ENCODE assay signal across 15 cellular contexts in genomic region chr12:131801254-131801866, GRCh38. TPM values are rescaled to one million over a fixed set of nuclear protein-coding genes. Genes with fewer than 3 reads are reported as not detected.
DNase-seq lines count a peak whose midpoint lies in the region; ATAC-seq and TF ChIP-seq lines count a peak whose summit lies in the region.
"Had no signal": no experiment of that assay in that cellular context is flagged by ENCODE, and none has a peak within 500 bp of the region (broad histone marks: within the 10 kb centered on the region; RNA-seq: fewer than 3 reads in every experiment).

No MANE protein-coding gene starts in this region.

- H3F3A ChIP-seq in Loucy (ENCODE audit: low read depth) = no peaks in the 10 kb centered on the region

- H3K4me3 Mint-ChIP-seq in natural killer cell (peak overlapping the region; percentile 19), immature natural killer cell (peak overlapping the region in 3 of 5 donors; percentile 1 to 55 (median 44))
- H3K4me3 Mint-ChIP-seq in natural killer cell treated with Interleukin-12 subunit alpha and Interleukin-12 subunit beta and Interleukin-15 and Interleukin-18, amount 100 ng/mL, for 72 hours = no peak overlapping the region
- H3K4me3 Mint-ChIP-seq: CD4-positive, CD25-positive, alpha-beta regulatory T cell; H9 had no signal

- H3K27ac Mint-ChIP-seq in natural killer cell (peak overlapping the region; percentile 49 to 50), immature natural killer cell (peak overlapping the region in 4 of 6 donors; percentile 45 to 65 (median 61))
- no peak overlapping the region for H3K27ac Mint-ChIP-seq in natural killer cell treated with Interleukin-12 subunit alpha and Interleukin-12 subunit beta and Interleukin-15 and Interleukin-18, amount 100 ng/mL, for 72 hours
- H3K27ac Mint-ChIP-seq: CD4-positive, CD25-positive, alpha-beta regulatory T cell had no signal

- H3K4me1 Mint-ChIP-seq in natural killer cell (peaks cover 6 to 7% of the 10 kb centered on the region in 2 donors), immature natural killer cell (peaks cover 6 to 12% of the 10 kb centered on the region in 2 donors)
- peaks cover 5 to 7% of the 10 kb centered on the region in 2 donors for H3K4me1 Mint-ChIP-seq in natural killer cell treated with Interleukin-12 subunit alpha and Interleukin-12 subunit beta and Interleukin-15 and Interleukin-18, amount 100 ng/mL, for 72 hours (ENCODE audit: low read depth in 2 of 2)

- H3K9ac ChIP-seq in Loucy (ENCODE audit: low read depth, low read length, poor library complexity, severe bottlenecking) = no peak overlapping the region

- no peaks in the 10 kb centered on the region for H3K27me3 ChIP-seq in Loucy (ENCODE audit: insufficient read depth, low read length, poor library complexity, severe bottlenecking)
- H3K27me3 ChIP-seq in heart right ventricle = no peaks in the 10 kb centered on the region

- H3K36me3 ChIP-seq in Loucy (ENCODE audit: insufficient read depth, low read length) (peaks cover 15% of the 10 kb centered on the region; the same call in 1 of the 2 replicates), heart right ventricle (peaks cover 0 to 62% (median 33%) of the 10 kb centered on the region in 9 donors)

- H3K27ac ChIP-seq in heart right ventricle = no peak overlapping the region

- H3K27me3 Mint-ChIP-seq in natural killer cell (ENCODE audit: low read depth in 2 of 2) = no peaks in the 10 kb centered on the region
- no peaks in the 10 kb centered on the region for H3K27me3 Mint-ChIP-seq in natural killer cell treated with Interleukin-12 subunit alpha and Interleukin-12 subunit beta and Interleukin-15 and Interleukin-18, amount 100 ng/mL, for 72 hours
- peaks cover 0 to 2% (median 0%) of the 10 kb centered on the region in 3 donors for H3K27me3 Mint-ChIP-seq in immature natural killer cell (ENCODE audit: low read depth in 3 of 3)
- H3K27me3 Mint-ChIP-seq: CD4-positive, CD25-positive, alpha-beta regulatory T cell had no signal

- no peak for DNase-seq in natural killer cell
- no peak for DNase-seq in natural killer cell treated with Interleukin-12 subunit alpha and Interleukin-12 subunit beta and Interleukin-15 and Interleukin-18, amount 100 ng/mL, for 72 hours (ENCODE audit: low spot score)
- no peak for DNase-seq in immature natural killer cell
- DNase-seq in NCI-H1105 treated with DMSO at 0.1 percent for 48 hours (lab: John Stamatoyannopoulos, UW) = no peak
- no peak for DNase-seq in iPS-NIHi11 (ENCODE audit: low spot score)
- no peak for DNase-seq in heart right ventricle
- DNase-seq: 8988T; C1 segment of cervical spinal cord; Caco-2; CD4-positive, CD25-positive, alpha-beta regulatory T cell; GDM1; GOT3; H9; KBM-7 had no signal

- H3K79me2 ChIP-seq in Loucy (ENCODE audit: insufficient read depth, low read length) = no peaks in the 10 kb centered on the region

- H3K4me1 ChIP-seq in Loucy (ENCODE audit: insufficient read depth, low read length, poor library complexity, severe bottlenecking) (peaks cover 32% of the 10 kb centered on the region), heart right ventricle (peaks cover 0 to 12% (median 0%) of the 10 kb centered on the region in 9 donors)

- no peak for ATAC-seq in natural killer cell
- ATAC-seq in natural killer cell treated with Interleukin-12 subunit alpha and Interleukin-12 subunit beta and Interleukin-15 and Interleukin-18, amount 100 ng/mL, for 72 hours = no peak
- ATAC-seq in heart right ventricle = no peak

- H3K4me3 ChIP-seq in Loucy (ENCODE audit: low read length, poor library complexity, severe bottlenecking) (peak overlapping the region; percentile 59), heart right ventricle (no peak overlapping the region)

- H3K9me3 Mint-ChIP-seq in natural killer cell = no peaks in the 10 kb centered on the region
- no peaks in the 10 kb centered on the region for H3K9me3 Mint-ChIP-seq in natural killer cell treated with Interleukin-12 subunit alpha and Interleukin-12 subunit beta and Interleukin-15 and Interleukin-18, amount 100 ng/mL, for 72 hours
- H3K9me3 Mint-ChIP-seq in immature natural killer cell = peaks cover 0 to 6% (median 0%) of the 10 kb centered on the region in 6 donors
- H3K9me3 Mint-ChIP-seq: H9 had no signal

- peak overlapping the region; percentile 63 for H3K4me2 ChIP-seq in Loucy (ENCODE audit: low read depth, low read length, poor library complexity, severe bottlenecking)

- TF ChIP-seq CTCF in natural killer cell (IDR thresholded peaks at IDR 0.05) = no peak
- no peak for TF ChIP-seq CTCF in Loucy (conservative IDR thresholded peaks at IDR 0.05; ENCODE audit: low read length)
- no peak for TF ChIP-seq CTCF in heart right ventricle (IDR thresholded peaks at IDR 0.05)

- WGBS in heart right ventricle, 2 donors = 79 to 83% methylated on average over 32 of the region's 35 CpGs

- H3K9me3 ChIP-seq in Loucy (ENCODE audit: insufficient read depth, low read depth, low read length) = no peaks in the 10 kb centered on the region
- no peaks in the 10 kb centered on the region for H3K9me3 ChIP-seq in heart right ventricle
- H3K9me3 ChIP-seq: Caco-2 had no signal

- H3K9me2 ChIP-seq in Loucy (replicated peaks; ENCODE audit: low read depth, low read length) = no peaks in the 10 kb centered on the region

- H4K20me1 ChIP-seq in Loucy (ENCODE audit: insufficient read depth, low read length, poor library complexity, severe bottlenecking) = no peaks in the 10 kb centered on the region

- intact Hi-C loops in natural killer cell (cut with micrococcal nuclease) = no loop called here
- intact Hi-C loops in heart right ventricle (cut with DNase I) = no loop called here

- no peaks in the 10 kb centered on the region for H3K36me3 Mint-ChIP-seq in natural killer cell
- no peaks in the 10 kb centered on the region for H3K36me3 Mint-ChIP-seq in natural killer cell treated with Interleukin-12 subunit alpha and Interleukin-12 subunit beta and Interleukin-15 and Interleukin-18, amount 100 ng/mL, for 72 hours
- peaks cover 15 to 25% (median 23%) of the 10 kb centered on the region in 3 donors for H3K36me3 Mint-ChIP-seq in immature natural killer cell

- no peak overlapping the region for H2AFZ ChIP-seq in Loucy (ENCODE audit: low read length)

RNA-seq across cellular contexts. Expression of gene MMP17, which starts 26.8 kb away (rescaled TPM):
- total RNA-seq in natural killer cell (1 to 10 TPM; 1.6 to 2.0 (median 1.7) TPM), heart right ventricle (1 to 10 TPM in 4 of 10 donors, under 1 TPM in 5, not detected in 1; 0.28 to 1.4 (median 0.97) TPM)
- total RNA-seq in natural killer cell treated with Interleukin-12 subunit alpha and Interleukin-12 subunit beta and Interleukin-15 and Interleukin-18, amount 100 ng/mL, for 72 hours = not detected
- polyA plus RNA-seq in immature natural killer cell (under 1 TPM in 1 of 3 donors, not detected in 2; 0.72 TPM), heart right ventricle (1 to 10 TPM; 2.3 to 3.7 TPM)
- total RNA-seq: CD4-positive, CD25-positive, alpha-beta regulatory T cell had no signal

Comparison
In these comparisons a context has a peak if more than half of its experiments do, and no peak if none do; other contexts are left out.
1. H3K27ac Mint-ChIP-seq: peak in natural killer cell (2 of 2) and immature natural killer cell (4 of 6); none in natural killer cell treated with Interleukin-12 subunit alpha and Interleukin-12 subunit beta and Interleukin-15 and Interleukin-18, amount 100 ng/mL, for 72 hours (0 of 2).